ENCODE assay signal across 15 cellular contexts in the genomic region with DNA sequence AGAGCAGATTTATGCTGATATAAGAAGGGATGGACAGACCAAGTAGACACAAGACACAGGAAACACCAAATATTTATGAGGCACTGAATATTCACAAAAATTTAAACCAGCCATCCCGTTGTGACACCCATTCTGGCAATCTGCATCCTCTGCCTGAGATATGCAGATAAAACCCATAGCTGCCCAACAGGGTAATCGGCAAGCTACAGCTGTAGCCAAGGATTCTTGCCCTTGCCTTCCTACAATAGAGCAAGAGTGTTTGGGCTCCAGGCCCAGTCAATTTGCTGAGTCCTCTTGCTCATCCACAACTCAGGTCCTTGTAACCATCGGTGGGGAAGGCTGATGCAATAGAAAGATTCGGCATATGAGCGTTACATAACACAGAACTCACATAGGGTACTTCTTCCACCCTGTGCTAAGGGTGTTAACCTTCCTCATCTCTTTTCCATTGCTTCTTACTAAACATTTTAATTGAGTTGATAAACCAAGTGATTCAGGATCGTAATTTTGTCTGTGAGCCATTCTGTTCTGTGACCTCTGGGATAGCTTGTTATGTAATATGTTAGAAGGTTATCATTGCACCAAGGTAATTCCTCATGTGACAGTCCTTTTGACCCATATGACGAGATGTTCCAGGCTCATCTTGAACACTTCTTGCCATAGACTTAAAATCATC. TPM values are rescaled to one million over a fixed set of nuclear protein-coding genes. Genes with fewer than 3 reads are reported as not detected.
"Had no signal": no experiment of that assay in that cellular context is flagged by ENCODE, and none has a peak within 500 bp of the region (broad histone marks: within the 10 kb centered on the region; RNA-seq: fewer than 3 reads in every experiment).

No MANE protein-coding gene starts in this region.

- H3K27me3 ChIP-seq: neutrophil, uterus had no signal

- H3K36me3 Mint-ChIP-seq: brain; naive thymus-derived CD8-positive, alpha-beta T cell had no signal

- ATAC-seq: effector memory CD8-positive, alpha-beta T cell; lower lobe of right lung had no signal

- H3K27ac Mint-ChIP-seq: brain; dendritic cell treated with granulocyte-macrophage colony-stimulating factor and Interleukin-4, amounts not matched to agents 40 ng/mL and 50 ng/mL, for 4 days had no signal

- H3K36me3 ChIP-seq: lower lobe of right lung, neutrophil, uterus had no signal

- H3K4me3 ChIP-seq: lower lobe of right lung, uterus had no signal

- H3K4me1 Mint-ChIP-seq: brain had no signal

- H3K9me3 ChIP-seq: lower lobe of right lung, neutrophil, uterus had no signal

- H3K9me3 Mint-ChIP-seq: dendritic cell treated with granulocyte-macrophage colony-stimulating factor and Interleukin-4, amounts not matched to agents 40 ng/mL and 50 ng/mL, for 4 days; effector memory CD8-positive, alpha-beta T cell; naive thymus-derived CD8-positive, alpha-beta T cell had no signal

- H3K27me3 Mint-ChIP-seq: activated CD4-positive, alpha-beta T cell treated with anti-CD3 and anti-CD28 coated beads, Interleukin-2, amount 10 ng/mL, durations not matched to agents 24 days and 14 days; dendritic cell treated with granulocyte-macrophage colony-stimulating factor and Interleukin-4, amounts not matched to agents 40 ng/mL and 50 ng/mL, for 4 days; effector memory CD8-positive, alpha-beta T cell; naive thymus-derived CD8-positive, alpha-beta T cell had no signal

- DNase-seq: activated CD4-positive, alpha-beta T cell treated with anti-CD3 and anti-CD28 coated beads, Interleukin-2, amount 10 ng/mL, durations not matched to agents 24 days and 14 days; activated naive CD4-positive, alpha-beta T cell treated with Interleukin-2 at 50 U/mL for 16 hours; amygdala; effector memory CD8-positive, alpha-beta T cell; hypothalamus; lower lobe of right lung; naive thymus-derived CD8-positive, alpha-beta T cell; posterior cingulate gyrus; T-helper 9 cell; uterus had no signal

- H3K27ac ChIP-seq: lower lobe of right lung, neutrophil, uterus had no signal

- H3K4me3 Mint-ChIP-seq: brain; dendritic cell treated with granulocyte-macrophage colony-stimulating factor and Interleukin-4, amounts not matched to agents 40 ng/mL and 50 ng/mL, for 4 days; effector memory CD8-positive, alpha-beta T cell had no signal

- H3K4me1 ChIP-seq: lower lobe of right lung, uterus had no signal

RNA-seq across cellular contexts. Expression of a gene that starts 21.8 kb away (rescaled TPM):
- total RNA-seq: glomerular endothelial cell, skeletal muscle tissue had no signal

RNA-seq across cellular contexts. Expression of a gene that starts 58.0 kb away (rescaled TPM):
- total RNA-seq: glomerular endothelial cell had no signal

RNA-seq across cellular contexts. Expression of a gene that starts 59.7 kb away (rescaled TPM):
- total RNA-seq: glomerular endothelial cell, skeletal muscle tissue had no signal
